ENCODE assay signal across 8 cellular contexts in the genomic region with DNA sequence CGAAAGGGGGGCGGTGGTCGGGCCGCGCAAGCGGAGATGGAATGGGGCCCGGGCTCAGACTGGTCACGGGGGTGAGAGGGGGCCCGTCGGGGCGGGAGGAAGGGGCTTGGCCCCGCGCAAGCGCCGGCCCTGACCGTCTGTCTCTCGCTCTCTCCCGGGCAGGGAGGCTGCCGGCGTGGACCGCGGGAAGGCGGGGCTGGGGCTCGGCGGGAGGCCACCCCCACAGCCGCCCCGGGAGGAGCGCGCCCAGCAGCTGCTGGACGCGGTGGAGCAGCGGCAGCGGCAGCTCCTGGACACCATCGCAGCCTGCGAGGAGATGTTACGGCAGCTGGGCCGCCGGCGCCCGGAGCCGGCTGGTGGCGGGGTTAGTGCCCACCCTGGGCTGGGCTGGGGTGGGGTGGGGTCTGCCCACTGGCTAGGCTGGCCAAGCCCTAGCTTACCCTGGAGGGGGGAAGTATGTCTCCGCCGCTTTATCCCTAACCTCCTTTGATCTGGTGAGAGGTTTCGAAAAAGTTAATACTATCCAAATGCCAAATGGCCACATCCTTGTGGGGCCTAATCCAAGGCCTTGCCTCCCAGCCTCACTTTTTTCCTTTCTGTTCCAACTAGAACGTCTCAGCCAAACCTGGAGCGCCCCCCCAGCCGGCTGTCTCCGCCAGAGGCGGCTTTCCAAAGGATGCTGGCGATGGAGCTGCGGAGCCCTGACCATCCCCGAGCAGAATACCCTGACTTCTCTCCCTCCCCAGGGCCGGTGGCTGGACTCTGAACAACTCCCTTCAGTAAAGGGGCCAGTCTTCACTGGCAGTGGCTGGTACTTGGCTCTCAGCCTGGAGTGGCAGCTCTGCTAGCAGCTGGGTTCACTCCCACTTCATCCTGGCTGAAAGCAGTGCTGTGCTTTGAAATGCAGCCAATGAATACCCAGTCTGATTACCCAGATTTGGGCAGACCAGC. TPM values are rescaled to one million over a fixed set of nuclear protein-coding genes. Genes with fewer than 3 reads are reported as not detected.
DNase-seq lines count a peak whose midpoint lies in the region; ATAC-seq and TF ChIP-seq lines count a peak whose summit lies in the region.

No MANE protein-coding gene starts in this region.

- H3K36me3 ChIP-seq in HCT116 (ENCODE audit: control insufficient read depth in 1 of 2, insufficient read depth in 2 of 2, low read length in 2 of 2), result peaks cover 27 to 36% of the 10 kb centered on the region in 2 experiments
- H3K36me3 ChIP-seq in Loucy (ENCODE audit: insufficient read depth, low read length), result peaks cover 22% of the 10 kb centered on the region; the same call in 1 of the 2 replicates

- no peaks in the 10 kb centered on the region for H3F3A ChIP-seq in Loucy (ENCODE audit: low read depth)

- H3K27me3 Mint-ChIP-seq in T-helper 2 cell treated with Interferon-gamma antibody and Interleukin-4, amounts not matched to agents 5 μg/mL and 100 μg/mL, for 36 hours (ENCODE audit: low read depth), result no peaks in the 10 kb centered on the region

- peak overlapping the region; percentile 81 for H3K9ac ChIP-seq in HCT116 (ENCODE audit: low read length)
- peak overlapping the region; percentile 90 for H3K9ac ChIP-seq in Loucy (ENCODE audit: low read depth, low read length, poor library complexity, severe bottlenecking)

- H3K27me3 ChIP-seq in HCT116 (ENCODE audit: insufficient read depth, low read length) (no peaks in the 10 kb centered on the region), Loucy (ENCODE audit: insufficient read depth, low read length, poor library complexity, severe bottlenecking) (no peaks in the 10 kb centered on the region), layer of hippocampus (ENCODE audit: control insufficient read depth, insufficient read depth, low read length) (no peaks in the 10 kb centered on the region)

- no peaks in the 10 kb centered on the region for H3K9me3 ChIP-seq in HCT116 (ENCODE audit: control insufficient read depth in 1 of 2, insufficient read depth in 1 of 2, low read depth in 1 of 2, low read length in 2 of 2)
- H3K9me3 ChIP-seq in Loucy (ENCODE audit: insufficient read depth, low read depth, low read length), result no peaks in the 10 kb centered on the region

- peak overlapping the region; percentile 95 for H3K4me2 ChIP-seq in HCT116 (ENCODE audit: low read length)
- H3K4me2 ChIP-seq in Loucy (ENCODE audit: low read depth, low read length, poor library complexity, severe bottlenecking), result peak overlapping the region; percentile 88

- H3K9me2 ChIP-seq in HCT116 (ENCODE audit: insufficient read depth) (no peaks in the 10 kb centered on the region), Loucy (replicated peaks; ENCODE audit: low read depth, low read length) (no peaks in the 10 kb centered on the region)

- POLR2A ChIA-PET in HCT116 (lab: Charles Lee), result interaction anchor here (0.6 to 3.1 kb wide), 15 partner anchors 10 to 333 kb away, joined by 3 to 10 read pairs (median 3); a partner anchor contains a TSS

- 0 out of 6 replicates have a peak, but pooled peaks of 1 of the 3 experiments have one; percentile 8 for TF ChIP-seq CTCF in HCT116 (IDR thresholded peaks at IDR 0.05 in 2 of 3, conservative IDR thresholded peaks at IDR 0.05 in 1 of 3; ENCODE audit: borderline replicate concordance in 1 of 3, insufficient read depth in 1 of 3, low read depth in 2 of 3, low read length in 2 of 3)
- no peak for TF ChIP-seq CTCF in Loucy (conservative IDR thresholded peaks at IDR 0.05; ENCODE audit: low read length)

- no peak overlapping the region for H2AFZ ChIP-seq in HCT116 (ENCODE audit: low read depth, low read length, poor library complexity, severe bottlenecking)
- H2AFZ ChIP-seq in Loucy (ENCODE audit: low read length), result peak overlapping the region; percentile 87

- H3K4me1 ChIP-seq in HCT116 (ENCODE audit: control insufficient read depth in 1 of 2, insufficient read depth in 2 of 2, low read length in 2 of 2), result peaks cover 16 to 37% of the 10 kb centered on the region in 2 experiments
- H3K4me1 ChIP-seq in Loucy (ENCODE audit: insufficient read depth, low read length, poor library complexity, severe bottlenecking), result peaks cover 20% of the 10 kb centered on the region

- peak; percentile 66 for DNase-seq in stimulated activated CD4-positive, alpha-beta T cell treated with anti-CD3 and anti-CD28 coated beads, Interleukin-15, amount 100 ng/mL, for 24 hours
- no peak for DNase-seq in stimulated activated CD4-positive, alpha-beta T cell treated with anti-CD3 and anti-CD28 coated beads, Interleukin-4, amount 100 ng/mL, for 24 hours
- DNase-seq in HCT116 (ENCODE audit: low read depth, low spot score), result no peak
- DNase-seq in T-helper 2 cell treated with Interferon-gamma antibody and Interleukin-4, amounts not matched to agents 5 μg/mL and 100 μg/mL, for 36 hours (ENCODE audit: low spot score), result peak; percentile 61
- DNase-seq in dedifferentiated amniotic fluid mesenchymal stem cell (ENCODE audit: extremely low spot score), result peak; percentile 67
- DNase-seq in stimulated activated CD4-positive, alpha-beta T cell treated with anti-CD3 and anti-CD28 coated beads, Interleukin-4, amount 100 ng/mL, for 48 hours (ENCODE audit: low read depth in 2 of 2), result peak; percentile 29 to 34

- CTCF ChIA-PET in HCT116 (lab: Charles Lee), result interaction anchor here (1.1 kb wide), 1 partner anchor 51 kb away, joined by 7 read pairs; a partner anchor contains a TSS

- peak overlapping the region; percentile 94 for H3K4me3 Mint-ChIP-seq in T-helper 2 cell treated with Interferon-gamma antibody and Interleukin-4, amounts not matched to agents 5 μg/mL and 100 μg/mL, for 36 hours

- ATAC-seq in HCT116, result peak; percentile 68

- no peak for TF ChIP-seq POLR2A in HCT116 (IDR thresholded peaks at IDR 0.05; ENCODE audit: borderline replicate concordance, extremely low read depth, insufficient read depth, insufficient read length)

- H3K4me3 ChIP-seq in HCT116 (replicated peaks in 1 of 2; ENCODE audit: low read depth in 1 of 2, low read length in 2 of 2), result peak overlapping the region; percentile 78 to 98
- H3K4me3 ChIP-seq in Loucy (ENCODE audit: low read length, poor library complexity, severe bottlenecking), result peak overlapping the region; percentile 97

- no peaks in the 10 kb centered on the region for H3K9me3 Mint-ChIP-seq in T-helper 2 cell treated with Interferon-gamma antibody and Interleukin-4, amounts not matched to agents 5 μg/mL and 100 μg/mL, for 36 hours

- peaks cover 18% of the 10 kb centered on the region; the same call in 1 of the 2 replicates for H4K20me1 ChIP-seq in HCT116 (ENCODE audit: insufficient read depth)
- H4K20me1 ChIP-seq in Loucy (ENCODE audit: insufficient read depth, low read length, poor library complexity, severe bottlenecking), result peaks cover 35% of the 10 kb centered on the region

- intact Hi-C loops in HCT116 (cut with micrococcal nuclease), result loop anchor here (1.0 kb wide), 2 partner anchors 52 to 117 kb away; no protein-coding TSS in a partner anchor

- H3K27ac Mint-ChIP-seq in T-helper 2 cell treated with Interferon-gamma antibody and Interleukin-4, amounts not matched to agents 5 μg/mL and 100 μg/mL, for 36 hours, result peak overlapping the region; percentile 97

- BruUV-seq in HCT116 (replicated peaks; lab: Mats Ljungman, UMichigan), result TSS peak; percentile 77

- peak overlapping the region; percentile 93 for H3K27ac ChIP-seq in HCT116 (ENCODE audit: low read depth, low read length)
- peak overlapping the region; percentile 95 for H3K27ac ChIP-seq in layer of hippocampus (ENCODE audit: low read depth, low read length)

- TF ChIP-seq RAD21 in HCT116 (IDR thresholded peaks at IDR 0.05; ENCODE audit: low read depth), result no peak

- H3K79me2 ChIP-seq in HCT116 (ENCODE audit: insufficient read depth, low read length) (peaks cover 64% of the 10 kb centered on the region), Loucy (ENCODE audit: insufficient read depth, low read length) (peaks cover 43% of the 10 kb centered on the region)

- RAD21 ChIA-PET in HCT116 (lab: Charles Lee; ENCODE audit: low non-redundant PET in 1 of 2, low total read pairs in 2 of 2, uncharacterized antibody in 2 of 2, unreplicated experiment in 2 of 2), result interaction anchor here (1.0 to 1.4 kb wide), 2 partner anchors 51 kb away, joined by 4 read pairs; a partner anchor contains a TSS

- peaks cover 34% of the 10 kb centered on the region for H3K36me3 Mint-ChIP-seq in T-helper 2 cell treated with Interferon-gamma antibody and Interleukin-4, amounts not matched to agents 5 μg/mL and 100 μg/mL, for 36 hours (ENCODE audit: low read depth)

- peaks cover 22% of the 10 kb centered on the region for H3K4me1 Mint-ChIP-seq in T-helper 2 cell treated with Interferon-gamma antibody and Interleukin-4, amounts not matched to agents 5 μg/mL and 100 μg/mL, for 36 hours (ENCODE audit: low read depth)

TF ChIP-seq in HCT116, 20 proteins besides CTCF, POLR2A, EP300 and RAD21:
- TF ChIP-seq YY1 (IDR thresholded peaks at IDR 0.05; ENCODE audit: extremely low read depth, insufficient replicate concordance, low read depth, low read length) (no peak), EGR1 (IDR thresholded peaks at IDR 0.05; ENCODE audit: low read depth) (peak; percentile 30; the same call in 1 of the 2 replicates), TCF7L2 (IDR thresholded peaks at IDR 0.05; ENCODE audit: borderline replicate concordance, extremely low read depth, insufficient read depth, insufficient read length) (peak; percentile 15), EZH2phosphoT487 (IDR thresholded peaks at IDR 0.05; ENCODE audit: borderline replicate concordance) (no peak), SIN3A (IDR thresholded peaks at IDR 0.05; ENCODE audit: low read depth) (peak; percentile 55)
- TF ChIP-seq, protein P1, sequence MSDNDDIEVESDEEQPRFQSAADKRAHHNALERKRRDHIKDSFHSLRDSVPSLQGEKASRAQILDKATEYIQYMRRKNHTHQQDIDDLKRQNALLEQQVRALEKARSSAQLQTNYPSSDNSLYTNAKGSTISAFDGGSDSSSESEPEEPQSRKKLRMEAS (IDR thresholded peaks at IDR 0.05), result peak; percentile 25; the same call in 1 of the 2 replicates

RNA-seq across cellular contexts. Expression of a gene that starts 0.6 kb away (rescaled TPM):
- total RNA-seq in HCT116 (2021; ENCODE audit: unreplicated experiment), result 41.4 TPM
- polyA plus RNA-seq in HCT116 (2012), result 33.2 and 37.7 TPM in 2 replicates

RNA-seq across cellular contexts. Expression of a gene that starts 1.1 kb away (rescaled TPM):
- total RNA-seq in HCT116 (2021; ENCODE audit: unreplicated experiment), result 34.2 TPM
- polyA plus RNA-seq in HCT116 (2012), result 19.2 and 20.1 TPM in 2 replicates

RNA-seq across cellular contexts. Expression of a gene that starts 15.0 kb away (rescaled TPM):
- 17.3 TPM for total RNA-seq in HCT116 (2021; ENCODE audit: unreplicated experiment)
- 10.4 and 10.5 TPM in 2 replicates for polyA plus RNA-seq in HCT116 (2012)

RNA-seq across cellular contexts. Expression of a gene that starts 43.7 kb away (rescaled TPM):
- 6.5 TPM for total RNA-seq in HCT116 (2021; ENCODE audit: unreplicated experiment)
- polyA plus RNA-seq in HCT116 (2012), result 5.7 TPM in 2 replicates

RNA-seq across cellular contexts. Expression of a gene that starts 50.7 kb away (rescaled TPM):
- total RNA-seq in HCT116 (2021; ENCODE audit: unreplicated experiment), result 21.2 TPM
- polyA plus RNA-seq in HCT116 (2012), result 6.9 and 7.1 TPM in 2 replicates

Comparison
In these comparisons a context has a peak if more than half of its experiments do, and no peak if none do; other contexts are left out.
1. DNase-seq: peak in stimulated activated CD4-positive, alpha-beta T cell treated with anti-CD3 and anti-CD28 coated beads, Interleukin-15, amount 100 ng/mL, for 24 hours (single experiment), T-helper 2 cell treated with Interferon-gamma antibody and Interleukin-4, amounts not matched to agents 5 μg/mL and 100 μg/mL, for 36 hours (single experiment), dedifferentiated amniotic fluid mesenchymal stem cell (single experiment) and stimulated activated CD4-positive, alpha-beta T cell treated with anti-CD3 and anti-CD28 coated beads, Interleukin-4, amount 100 ng/mL, for 48 hours (2 of 2); none in stimulated activated CD4-positive, alpha-beta T cell treated with anti-CD3 and anti-CD28 coated beads, Interleukin-4, amount 100 ng/mL, for 24 hours (single experiment) and HCT116 (single experiment).